8 cellular contexts compared by ENCODE assay signal in genomic region chr6:43228951-43229802, GRCh38. TPM values are rescaled to one million over a fixed set of nuclear protein-coding genes. Genes with fewer than 3 reads are reported as not detected.
DNase-seq lines count a peak whose midpoint lies in the region; ATAC-seq and FAIRE-seq lines count a peak whose summit lies in the region.

Gene DNPH1 (minus strand): TSS chr6:43229481. CDS start chr6:43229456, 25 bp downstream.

- ATAC-seq in GM19438 (IDR thresholded peaks at IDR 0.05; ENCODE audit: low read depth, unreplicated experiment), result peak; percentile 70

- DNase-seq in Caki2 (ENCODE audit: low read depth) (peak; percentile 71), HT1080 (ENCODE audit: low read depth) (peak; percentile 62), SHP77 (lab: John Stamatoyannopoulos, UW) (peak; percentile 33 to 58), frontal cortex (ENCODE audit: low spot score in 2 of 2) (peak; percentile 84 to 88)
- DNase-seq in activated gamma-delta T cell treated with anti-CD3 and anti-CD28 coated beads, Interleukin-2, amount 50 U/mL, for 16 hours (ENCODE audit: low read depth), result peak; percentile 69

- in situ Hi-C loops in Caki2 (cut with HindIII; ENCODE audit: low pct_unique_long_range_greater_than_20kb, low sequenced_read_pairs), result no loop called here

- no peak for FAIRE-seq in frontal cortex (lab: Jason Lieb, UNC)

- H3K4me1 ChIP-seq in neuron (ENCODE audit: insufficient read depth, low read length) (peaks cover 3% of the 10 kb centered on the region), subcutaneous abdominal adipose tissue (ENCODE audit: control insufficient read depth in 5 of 5, insufficient read depth in 5 of 5, low read length in 5 of 5) (peaks cover 2 to 17% (median 8%) of the 10 kb centered on the region in 5 donors)

- H3K27ac ChIP-seq in subcutaneous abdominal adipose tissue (ENCODE audit: low read depth, low read length), result no peak within 1 kb of the TSS

- H3K27me3 ChIP-seq in neuron (ENCODE audit: insufficient read depth, low read length) (no peaks in the 10 kb centered on the region), subcutaneous abdominal adipose tissue (ENCODE audit: control insufficient read depth in 5 of 5, insufficient read depth in 4 of 5, low read length in 5 of 5) (peaks cover 0 to 4% (median 0%) of the 10 kb centered on the region in 5 donors)

- H3K9ac ChIP-seq in subcutaneous abdominal adipose tissue (ENCODE audit: low read length in 5 of 5), result peak within 1 kb of the TSS; percentile 46 to 78 (median 53)

- H3K9me3 ChIP-seq in neuron (ENCODE audit: low read length), result no peaks in the 10 kb centered on the region
- no peaks in the 10 kb centered on the region for H3K9me3 ChIP-seq in subcutaneous abdominal adipose tissue (ENCODE audit: control insufficient read depth in 5 of 5, low read length in 5 of 5)

- peak within 1 kb of the TSS; percentile 97 for H2AFZ ChIP-seq in neuron (ENCODE audit: low read depth, low read length)

- peak within 1 kb of the TSS; percentile 60 for H3K4me3 ChIP-seq in neuron (ENCODE audit: low read length)
- peak within 1 kb of the TSS; percentile 56 to 76 (median 71) for H3K4me3 ChIP-seq in subcutaneous abdominal adipose tissue (ENCODE audit: low read depth in 1 of 5, low read length in 5 of 5)

- H3K36me3 ChIP-seq in neuron (ENCODE audit: insufficient read depth, low read length), result peaks cover 7% of the 10 kb centered on the region
- H3K36me3 ChIP-seq in subcutaneous abdominal adipose tissue (ENCODE audit: control insufficient read depth in 5 of 5, insufficient read depth in 5 of 5, low read length in 5 of 5), result peaks cover 0 to 12% (median 4%) of the 10 kb centered on the region in 5 donors

RNA-seq across cellular contexts. Expression of gene DNPH1, which starts in this region (rescaled TPM):
- total RNA-seq in Caki2 (2014; rRNA removed; shearing (Covaris generic); ENCODE audit: low replicate concordance), result 187 and 194 TPM in 2 replicates
- 92.6 and 123 TPM in 2 replicates for total RNA-seq in HT1080 (2014; rRNA removed; shearing (Covaris generic))
- 138 and 162 TPM in 2 replicates for polyA plus RNA-seq in HT1080 (2015; cell fraction: cytosol; rRNA removed)
- polyA plus RNA-seq in HT1080 (2015; cell fraction: nucleus; rRNA removed), result 60.3 and 77.9 TPM in 2 replicates
- 13.9 TPM for total RNA-seq in frontal cortex
